In the genomic region with DNA sequence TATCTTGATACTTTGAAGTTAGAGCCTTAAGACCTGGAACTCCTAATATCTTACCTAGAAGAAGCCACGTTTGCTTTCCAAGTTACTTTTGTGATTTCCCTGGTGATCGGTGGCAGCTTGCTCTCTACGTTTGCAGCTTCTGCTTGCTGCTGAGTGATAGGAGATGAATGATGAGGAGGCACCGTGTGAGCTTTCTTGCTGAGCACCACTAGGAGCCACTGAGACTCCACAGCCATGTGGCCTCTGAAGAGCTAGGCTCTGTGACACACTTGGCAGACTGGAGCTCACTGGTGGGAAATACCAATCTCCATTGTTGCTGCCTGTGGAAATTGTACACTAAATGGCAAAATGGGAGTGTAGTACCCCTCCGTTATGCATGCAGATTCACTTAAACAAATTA, we compare ENCODE assay signal across 16 cellular contexts.
"Had no signal": no experiment of that assay in that cellular context is flagged by ENCODE, and none has a peak within 500 bp of the region (broad histone marks: within the 10 kb centered on the region; RNA-seq: fewer than 3 reads in every experiment).

No MANE protein-coding gene starts in this region.

- H3K4me3 Mint-ChIP-seq: activated CD8-positive, alpha-beta memory T cell treated with anti-CD3 and anti-CD28 coated beads, Interleukin-2, amount 10 ng/mL, durations not matched to agents 7 days and 5 days; activated T-cell treated with anti-CD3 and anti-CD28 coated beads, Interleukin-2, amount 50 U/mL, for 4 hours had no signal

- FAIRE-seq: endometrium, keratinocyte, small intestine, urothelium cell line had no signal

- H3K79me2 ChIP-seq: parathyroid adenoma had no signal

- H3K27ac ChIP-seq: brain microvascular endothelial cell, parathyroid adenoma had no signal

- H2AFZ ChIP-seq: parathyroid adenoma had no signal

- ATAC-seq: activated CD8-positive, alpha-beta memory T cell treated with anti-CD3 and anti-CD28 coated beads, Interleukin-2, amount 10 ng/mL, durations not matched to agents 7 days and 5 days; activated naive CD4-positive, alpha-beta T cell treated with anti-CD3 and anti-CD28 coated beads, Interleukin-2, amount 50 U/mL, for 72 hours; activated T-cell treated with anti-CD3 and anti-CD28 coated beads, Interleukin-2, amount 50 U/mL, for 4 hours; esophagus mucosa had no signal

- H3K27me3 Mint-ChIP-seq: activated CD8-positive, alpha-beta memory T cell treated with anti-CD3 and anti-CD28 coated beads, Interleukin-2, amount 10 ng/mL, durations not matched to agents 7 days and 5 days had no signal

- H3K9ac ChIP-seq: parathyroid adenoma had no signal

- H3K27ac Mint-ChIP-seq: activated CD8-positive, alpha-beta memory T cell treated with anti-CD3 and anti-CD28 coated beads, Interleukin-2, amount 10 ng/mL, durations not matched to agents 7 days and 5 days; activated naive CD4-positive, alpha-beta T cell treated with anti-CD3 and anti-CD28 coated beads, Interleukin-2, amount 50 U/mL, for 72 hours had no signal

- H3K27me3 ChIP-seq: brain microvascular endothelial cell had no signal

- H3K9me3 Mint-ChIP-seq: activated naive CD4-positive, alpha-beta T cell treated with anti-CD3 and anti-CD28 coated beads, Interleukin-2, amount 50 U/mL, for 72 hours; activated T-cell treated with anti-CD3 and anti-CD28 coated beads, Interleukin-2, amount 50 U/mL, for 4 hours had no signal

- DNase-seq: activated CD4-positive, alpha-beta T cell treated with anti-CD3 and anti-CD28 coated beads for 1 hour; activated CD4-positive, alpha-beta T cell treated with anti-CD3 and anti-CD28 coated beads, Interleukin-2, amount 50 U/mL, for 48 hours; activated CD8-positive, alpha-beta memory T cell treated with anti-CD3 and anti-CD28 coated beads, Interleukin-2, amount 10 ng/mL, durations not matched to agents 7 days and 5 days; activated effector memory CD4-positive, alpha-beta T cell treated with anti-CD3 and anti-CD28 coated beads, Interleukin-2, amount 50 U/mL, for 16 hours; activated T-cell treated with anti-CD3 and anti-CD28 coated beads, Interleukin-2, amount 50 U/mL, for 4 hours; amygdala; brain microvascular endothelial cell; glutamatergic neuron; retina; small intestine had no signal

- H3K4me1 Mint-ChIP-seq: activated CD8-positive, alpha-beta memory T cell treated with anti-CD3 and anti-CD28 coated beads, Interleukin-2, amount 10 ng/mL, durations not matched to agents 7 days and 5 days had no signal

- H3K36me3 Mint-ChIP-seq: activated CD8-positive, alpha-beta memory T cell treated with anti-CD3 and anti-CD28 coated beads, Interleukin-2, amount 10 ng/mL, durations not matched to agents 7 days and 5 days; activated naive CD4-positive, alpha-beta T cell treated with anti-CD3 and anti-CD28 coated beads, Interleukin-2, amount 50 U/mL, for 72 hours had no signal

- H3K36me3 ChIP-seq: brain microvascular endothelial cell had no signal

- H3K4me1 ChIP-seq: parathyroid adenoma had no signal
